In the genomic region with DNA sequence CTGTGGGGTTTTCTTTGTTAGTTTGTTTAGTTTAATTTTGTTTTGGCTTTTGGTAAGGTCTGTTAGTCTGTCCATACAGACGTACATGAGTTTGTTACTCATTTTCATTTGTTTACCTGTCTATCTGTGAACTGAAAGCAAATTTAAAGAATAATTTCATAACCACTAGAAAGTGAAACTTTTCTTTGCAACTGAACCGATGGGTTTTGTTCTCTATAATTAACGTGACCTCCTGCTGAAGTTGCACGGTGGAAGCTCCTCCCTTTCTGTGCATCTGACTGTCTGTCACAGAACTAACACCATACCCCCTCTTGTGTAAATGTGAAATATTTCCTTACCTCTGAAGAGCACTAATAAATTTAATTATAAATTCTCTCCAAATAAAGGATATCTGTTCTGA, we compare ENCODE assay signal across 26 cellular contexts.
DNase-seq lines count a peak whose midpoint lies in the region; ATAC-seq and TF ChIP-seq lines count a peak whose summit lies in the region.
"Had no signal": no experiment of that assay in that cellular context is flagged by ENCODE, and none has a peak within 500 bp of the region (broad histone marks: within the 10 kb centered on the region; RNA-seq: fewer than 3 reads in every experiment).

No MANE protein-coding gene starts in this region.

- H3K4me1 ChIP-seq in fibroblast of lung (ENCODE audit: control insufficient read depth, extremely low read depth, insufficient read depth, low read length) (no peaks in the 10 kb centered on the region), smooth muscle cell (ENCODE audit: low read depth) (no peaks in the 10 kb centered on the region)
- H3K4me1 ChIP-seq: Peyer's patch, right atrium auricular region, upper lobe of right lung had no signal

- H3K4me3 Mint-ChIP-seq in stimulated activated effector memory CD8-positive, alpha-beta T cell treated with anti-CD3 and anti-CD28 coated beads, Interleukin-12 subunit alpha, Interleukin-12 subunit beta, amount 100 ng/mL, for 72 hours = no peak overlapping the region
- H3K4me3 Mint-ChIP-seq: activated CD8-positive, alpha-beta memory T cell treated with anti-CD3 and anti-CD28 coated beads, Interleukin-2, amount 10 ng/mL, durations not matched to agents 7 days and 5 days; activated naive CD4-positive, alpha-beta T cell treated with anti-CD3 and anti-CD28 coated beads, Interleukin-2, amount 10 ng/mL, durations not matched to agents 7 days and 5 days; CD8-positive, alpha-beta memory T cell; naive B cell; T-helper 1 cell treated with Interleukin-12 subunit alpha and Interleukin-12 subunit beta and Interleukin-4 antibody, amounts not matched to agents 30 μg/mL and 1 μg/mL, for 36 hours had no signal

- H3K27me3 ChIP-seq in fibroblast of lung (ENCODE audit: control insufficient read depth, insufficient read depth, low read length) (no peaks in the 10 kb centered on the region), smooth muscle cell (ENCODE audit: low read depth) (no peaks in the 10 kb centered on the region)
- H3K27me3 ChIP-seq: MG63, Peyer's patch, right atrium auricular region, upper lobe of right lung had no signal

- no peak overlapping the region for H3K27ac Mint-ChIP-seq in stimulated activated effector memory CD8-positive, alpha-beta T cell treated with anti-CD3 and anti-CD28 coated beads, Interleukin-12 subunit alpha, Interleukin-12 subunit beta, amount 100 ng/mL, for 72 hours
- H3K27ac Mint-ChIP-seq: activated CD8-positive, alpha-beta memory T cell treated with anti-CD3 and anti-CD28 coated beads, Interleukin-2, amount 10 ng/mL, durations not matched to agents 7 days and 5 days; activated naive CD4-positive, alpha-beta T cell treated with anti-CD3 and anti-CD28 coated beads, Interleukin-2, amount 10 ng/mL, durations not matched to agents 7 days and 5 days; CD8-positive, alpha-beta memory T cell; naive B cell; T-helper 1 cell treated with Interleukin-12 subunit alpha and Interleukin-12 subunit beta and Interleukin-4 antibody, amounts not matched to agents 30 μg/mL and 1 μg/mL, for 36 hours had no signal

- 84% methylated on average over 4 of the region's 4 CpGs for WGBS in smooth muscle cell (ENCODE audit: low lambda C conversion rate)

- H3K4me3 ChIP-seq in fibroblast of lung (replicated peaks in 1 of 4; ENCODE audit: control extremely low read depth in 1 of 4, insufficient read depth in 1 of 4, low read depth in 3 of 4, low read length in 4 of 4) (no peak overlapping the region), smooth muscle cell (no peak overlapping the region)
- H3K4me3 ChIP-seq: MG63, Peyer's patch, right atrium auricular region, upper lobe of right lung had no signal

- H3K79me2 ChIP-seq in fibroblast of lung (ENCODE audit: control insufficient read depth, insufficient read depth, low read length) (no peaks in the 10 kb centered on the region), smooth muscle cell (ENCODE audit: low read depth) (no peaks in the 10 kb centered on the region)

- no peak for TF ChIP-seq CTCF in fibroblast of lung (conservative IDR thresholded peaks at IDR 0.05 in 1 of 2, IDR thresholded peaks at IDR 0.05 in 1 of 2; ENCODE audit: low read depth in 1 of 2, low read length in 2 of 2)
- no peak for TF ChIP-seq CTCF in smooth muscle cell (IDR thresholded peaks at IDR 0.05; ENCODE audit: borderline replicate concordance, insufficient read depth, poor library complexity, severe bottlenecking)

- H3K4me2 ChIP-seq in fibroblast of lung (ENCODE audit: extremely low read depth, insufficient read depth, low read length) = peak overlapping the region; percentile 8
- no peak overlapping the region for H3K4me2 ChIP-seq in smooth muscle cell

- DNase-seq in NCI-H748 (lab: John Stamatoyannopoulos, UW; ENCODE audit: unreplicated experiment) = peak; percentile 12
- DNase-seq in NCI-H748 treated with DMSO at 0.1 percent for 48 hours (lab: John Stamatoyannopoulos, UW) = no peak
- DNase-seq in MV-4-11 (lab: John Stamatoyannopoulos, UW) = peak; percentile 83
- DNase-seq in fibroblast of lung (ENCODE audit: low read depth in 2 of 2) = no peak
- no peak for DNase-seq in stimulated activated effector memory CD8-positive, alpha-beta T cell treated with anti-CD3 and anti-CD28 coated beads, Interleukin-12 subunit alpha, Interleukin-12 subunit beta, amount 100 ng/mL, for 72 hours (ENCODE audit: low spot score in 2 of 2)
- no peak for DNase-seq in smooth muscle cell (lab: John Stamatoyannopoulos, UW; ENCODE audit: unreplicated experiment)
- no peak for DNase-seq in amniotic stem cell (lab: John Stamatoyannopoulos, UW)
- DNase-seq: activated CD4-positive, alpha-beta T cell treated with anti-CD3 and anti-CD28 coated beads for 48 hours; activated CD8-positive, alpha-beta memory T cell treated with anti-CD3 and anti-CD28 coated beads, Interleukin-2, amount 10 ng/mL, durations not matched to agents 7 days and 5 days; activated naive CD4-positive, alpha-beta T cell treated with anti-CD3 and anti-CD28 coated beads, Interleukin-2, amount 10 ng/mL, durations not matched to agents 7 days and 5 days; AML-193; anterior cingulate cortex; caudate nucleus; CD8-positive, alpha-beta memory T cell; dermis blood vessel endothelial cell; kidney glomerular epithelial cell; mesendoderm; MG63; naive B cell; NCI-H1694 treated with DMSO at 0.1 percent for 48 hours; NCI-H526 treated with DMSO at 0.1 percent for 48 hours; Peyer's patch; upper lobe of right lung had no signal

- H4K20me1 ChIP-seq in fibroblast of lung (ENCODE audit: control insufficient read depth, extremely low read depth, insufficient read depth, low read length) = no peaks in the 10 kb centered on the region
- H4K20me1 ChIP-seq in smooth muscle cell (ENCODE audit: low read depth) = no peaks in the 10 kb centered on the region

- H3K36me3 ChIP-seq in fibroblast of lung (ENCODE audit: control insufficient read depth, insufficient read depth, low read length) = no peaks in the 10 kb centered on the region
- H3K36me3 ChIP-seq in smooth muscle cell (ENCODE audit: low read depth) = no peaks in the 10 kb centered on the region
- H3K36me3 ChIP-seq: MG63, Peyer's patch, right atrium auricular region, upper lobe of right lung had no signal

- H3K9me3 Mint-ChIP-seq in stimulated activated effector memory CD8-positive, alpha-beta T cell treated with anti-CD3 and anti-CD28 coated beads, Interleukin-12 subunit alpha, Interleukin-12 subunit beta, amount 100 ng/mL, for 72 hours = no peaks in the 10 kb centered on the region
- H3K9me3 Mint-ChIP-seq: activated naive CD4-positive, alpha-beta T cell treated with anti-CD3 and anti-CD28 coated beads, Interleukin-2, amount 10 ng/mL, durations not matched to agents 7 days and 5 days; naive B cell; T-helper 1 cell treated with Interleukin-12 subunit alpha and Interleukin-12 subunit beta and Interleukin-4 antibody, amounts not matched to agents 30 μg/mL and 1 μg/mL, for 36 hours had no signal

- H3K27ac ChIP-seq in fibroblast of lung (ENCODE audit: insufficient read depth, low read length) (no peak overlapping the region), smooth muscle cell (ENCODE audit: low read depth) (no peak overlapping the region)
- H3K27ac ChIP-seq: Peyer's patch, right atrium auricular region, upper lobe of right lung had no signal

- peak; percentile 90 for ATAC-seq in HG03159 (IDR thresholded peaks at IDR 0.05; ENCODE audit: unreplicated experiment)
- ATAC-seq in stimulated activated effector memory CD8-positive, alpha-beta T cell treated with anti-CD3 and anti-CD28 coated beads, Interleukin-12 subunit alpha, Interleukin-12 subunit beta, amount 100 ng/mL, for 72 hours = no peak
- ATAC-seq: activated CD8-positive, alpha-beta memory T cell treated with anti-CD3 and anti-CD28 coated beads, Interleukin-2, amount 10 ng/mL, durations not matched to agents 7 days and 5 days; upper lobe of right lung had no signal

- H2AFZ ChIP-seq in fibroblast of lung (ENCODE audit: low read length) (no peak overlapping the region), smooth muscle cell (ENCODE audit: low read depth) (no peak overlapping the region)

- H3F3A ChIP-seq in smooth muscle cell (ENCODE audit: low read depth) = no peaks in the 10 kb centered on the region

- no peaks in the 10 kb centered on the region for H3K9me3 ChIP-seq in fibroblast of lung (ENCODE audit: control insufficient read depth, insufficient read depth, low read depth, low read length)
- no peaks in the 10 kb centered on the region for H3K9me3 ChIP-seq in smooth muscle cell (replicated peaks; ENCODE audit: low read depth)
- H3K9me3 ChIP-seq: MG63, Peyer's patch, right atrium auricular region, upper lobe of right lung had no signal

- H3K9ac ChIP-seq in fibroblast of lung (ENCODE audit: insufficient read depth, low read length) (no peak overlapping the region), smooth muscle cell (ENCODE audit: low read depth) (no peak overlapping the region)

- no peaks in the 10 kb centered on the region for H3K4me1 Mint-ChIP-seq in stimulated activated effector memory CD8-positive, alpha-beta T cell treated with anti-CD3 and anti-CD28 coated beads, Interleukin-12 subunit alpha, Interleukin-12 subunit beta, amount 100 ng/mL, for 72 hours
- H3K4me1 Mint-ChIP-seq: activated CD8-positive, alpha-beta memory T cell treated with anti-CD3 and anti-CD28 coated beads, Interleukin-2, amount 10 ng/mL, durations not matched to agents 7 days and 5 days; activated naive CD4-positive, alpha-beta T cell treated with anti-CD3 and anti-CD28 coated beads, Interleukin-2, amount 10 ng/mL, durations not matched to agents 7 days and 5 days; CD8-positive, alpha-beta memory T cell; naive B cell had no signal

- no peaks in the 10 kb centered on the region for H3K36me3 Mint-ChIP-seq in stimulated activated effector memory CD8-positive, alpha-beta T cell treated with anti-CD3 and anti-CD28 coated beads, Interleukin-12 subunit alpha, Interleukin-12 subunit beta, amount 100 ng/mL, for 72 hours
- H3K36me3 Mint-ChIP-seq: activated CD8-positive, alpha-beta memory T cell treated with anti-CD3 and anti-CD28 coated beads, Interleukin-2, amount 10 ng/mL, durations not matched to agents 7 days and 5 days; activated naive CD4-positive, alpha-beta T cell treated with anti-CD3 and anti-CD28 coated beads, Interleukin-2, amount 10 ng/mL, durations not matched to agents 7 days and 5 days; CD8-positive, alpha-beta memory T cell; naive B cell had no signal

Comparison
In these comparisons a context has a peak if more than half of its experiments do, and no peak if none do; other contexts are left out.
1. DNase-seq: peak in NCI-H748 (single experiment) and MV-4-11 (single experiment); none in NCI-H748 treated with DMSO at 0.1 percent for 48 hours (single experiment), fibroblast of lung (0 of 2), stimulated activated effector memory CD8-positive, alpha-beta T cell treated with anti-CD3 and anti-CD28 coated beads, Interleukin-12 subunit alpha, Interleukin-12 subunit beta, amount 100 ng/mL, for 72 hours (0 of 2), smooth muscle cell (single experiment) and amniotic stem cell (single experiment).